Comparison of ENCODE assay signal across 1 cellular context in the genomic region with DNA sequence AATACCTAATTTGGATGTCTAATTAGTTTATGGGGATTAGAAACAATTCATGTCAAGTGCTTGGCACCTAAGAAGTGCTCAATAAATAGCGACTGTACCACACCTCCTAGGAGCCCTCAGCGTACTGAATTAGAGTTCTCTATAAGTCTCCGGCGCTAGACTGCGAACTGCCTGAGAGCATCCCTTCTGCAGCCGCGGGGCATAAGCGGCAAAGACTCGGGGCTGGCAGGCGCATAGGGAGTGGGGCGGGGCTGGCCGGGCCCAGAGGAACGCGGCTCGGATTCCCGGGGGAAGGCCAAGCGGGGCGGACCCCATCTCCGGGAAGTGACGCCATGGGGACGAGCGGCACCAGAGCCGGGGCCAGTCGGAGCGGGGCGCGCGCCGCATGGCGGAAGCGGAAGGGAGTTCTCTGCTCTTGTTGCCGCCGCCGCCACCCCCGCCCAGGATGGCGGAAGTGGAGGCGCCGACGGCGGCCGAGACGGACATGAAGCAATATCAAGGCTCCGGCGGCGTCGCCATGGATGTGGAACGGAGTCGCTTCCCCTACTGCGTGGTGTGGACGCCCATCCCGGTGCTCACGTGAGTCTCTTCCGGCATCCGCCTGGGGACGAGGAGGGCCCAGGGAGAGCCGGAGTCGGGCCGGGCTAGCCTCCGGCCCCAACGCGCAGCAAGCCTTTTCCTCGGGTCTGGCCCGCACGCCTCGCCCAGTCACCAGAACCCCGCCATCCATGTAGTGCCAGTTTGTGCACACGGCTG.
TF ChIP-seq lines count a peak whose summit lies in the region.

A gene with protein sequence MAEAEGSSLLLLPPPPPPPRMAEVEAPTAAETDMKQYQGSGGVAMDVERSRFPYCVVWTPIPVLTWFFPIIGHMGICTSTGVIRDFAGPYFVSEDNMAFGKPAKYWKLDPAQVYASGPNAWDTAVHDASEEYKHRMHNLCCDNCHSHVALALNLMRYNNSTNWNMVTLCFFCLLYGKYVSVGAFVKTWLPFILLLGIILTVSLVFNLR (plus strand): TSS at position 351 of the 756 bp plus-strand sequence. CDS start 35 bp downstream, at position 386.

TF ChIP-seq in HEK293, 187 proteins besides CTCF, POLR2A, EP300 and RAD21 (continued from another document and continues in another):
- TF ChIP-seq SALL2 (tag by site-specific recombination; IDR thresholded peaks at IDR 0.05; ENCODE audit: borderline replicate concordance) (peak; percentile 88; the same call in 1 of the 2 replicates), ZNF530 (tag by site-specific recombination; IDR thresholded peaks at IDR 0.05; ENCODE audit: low read depth) (no peak), ZNF677 (tag by site-specific recombination; IDR thresholded peaks at IDR 0.05) (no peak), ZNF426 (tag by site-specific recombination; IDR thresholded peaks at IDR 0.05) (no peak), ZNF211 (tag by site-specific recombination; IDR thresholded peaks at IDR 0.05; ENCODE audit: low read depth) (no peak), ZNF354C (tag by site-specific recombination; IDR thresholded peaks at IDR 0.05; ENCODE audit: borderline replicate concordance, low read depth) (no peak), ZNF704 (tag by site-specific recombination; IDR thresholded peaks at IDR 0.05) (no peak), ZIC2 (tag by site-specific recombination; IDR thresholded peaks at IDR 0.05) (peak; percentile 51), ZNF501 (tag by site-specific recombination; IDR thresholded peaks at IDR 0.05) (peak; percentile 99), SP7 (tag by site-specific recombination; IDR thresholded peaks at IDR 0.05) (peak; percentile 96), PRDM1 (tag by site-specific recombination; IDR thresholded peaks at IDR 0.05) (no peak), ZNF302 (tag by site-specific recombination; IDR thresholded peaks at IDR 0.05; ENCODE audit: low read depth) (no peak), ZNF571 (tag by site-specific recombination; IDR thresholded peaks at IDR 0.05) (no peak), ZBTB21 (tag by site-specific recombination; IDR thresholded peaks at IDR 0.05) (peak; percentile 93), ZNF221 (tag by site-specific recombination; IDR thresholded peaks at IDR 0.05; ENCODE audit: borderline replicate concordance) (no peak), ZNF202 (tag by site-specific recombination; IDR thresholded peaks at IDR 0.05; ENCODE audit: borderline replicate concordance) (no peak), ZNF274 (IDR thresholded peaks at IDR 0.05; ENCODE audit: low read length) (no peak), ZNF274 (tag by site-specific recombination; IDR thresholded peaks at IDR 0.05; ENCODE audit: borderline replicate concordance) (no peak), ZBTB20 (tag by site-specific recombination; IDR thresholded peaks at IDR 0.05) (peak; percentile 66; the same call in 1 of the 2 replicates), ZNF2 (tag by site-specific recombination; IDR thresholded peaks at IDR 0.05) (peak; percentile 96), GLIS2 (tag by site-specific recombination; IDR thresholded peaks at IDR 0.05) (no peak), ZNF121 (tag by site-specific recombination; IDR thresholded peaks at IDR 0.05) (0 out of 2 replicates have a peak, but pooled peaks have one; percentile 6), ZNF513 (tag by site-specific recombination; IDR thresholded peaks at IDR 0.05) (0 out of 2 replicates have a peak, but pooled peaks have one; percentile 15), ZNF148 (tag by site-specific recombination; IDR thresholded peaks at IDR 0.05; ENCODE audit: borderline replicate concordance) (peak; percentile 94; the same call in 1 of the 2 replicates), KLF17 (tag by site-specific recombination; IDR thresholded peaks at IDR 0.05) (peak; percentile 99), SP2 (tag by site-specific recombination; IDR thresholded peaks at IDR 0.05) (peak; percentile 99), ZFHX2 (tag by site-specific recombination; conservative IDR thresholded peaks at IDR 0.05) (peak; percentile 89), ZNF19 (tag by site-specific recombination; IDR thresholded peaks at IDR 0.05; ENCODE audit: low read depth) (no peak), GFI1B (tag by site-specific recombination; IDR thresholded peaks at IDR 0.05) (0 out of 2 replicates have a peak, but pooled peaks have one; percentile 7), KLF10 (tag by site-specific recombination; IDR thresholded peaks at IDR 0.05) (peak; percentile 90), ZNF600 (tag by site-specific recombination; IDR thresholded peaks at IDR 0.05) (peak; percentile 83), ZNF777 (tag by site-specific recombination; IDR thresholded peaks at IDR 0.05; ENCODE audit: borderline replicate concordance) (no peak), ZNF10 (tag by site-specific recombination; IDR thresholded peaks at IDR 0.05) (0 out of 2 replicates have a peak, but pooled peaks have one; percentile 44), RBAK (tag by site-specific recombination; IDR thresholded peaks at IDR 0.05) (no peak), GLI2 (tag by site-specific recombination; IDR thresholded peaks at IDR 0.05; ENCODE audit: borderline replicate concordance, low read depth) (no peak; the same call in 1 of the 2 replicates), ZNF140 (tag by site-specific recombination; IDR thresholded peaks at IDR 0.05) (no peak), REST (tag by site-specific recombination; IDR thresholded peaks at IDR 0.05) (0 out of 2 replicates have a peak, but pooled peaks have one; percentile 30), HOXD13 (CRISPR knock-in tag; IDR thresholded peaks at IDR 0.05; ENCODE audit: borderline replicate concordance) (no peak), ZNF621 (tag by site-specific recombination; IDR thresholded peaks at IDR 0.05) (no peak)
- TF ChIP-seq, protein P1, sequence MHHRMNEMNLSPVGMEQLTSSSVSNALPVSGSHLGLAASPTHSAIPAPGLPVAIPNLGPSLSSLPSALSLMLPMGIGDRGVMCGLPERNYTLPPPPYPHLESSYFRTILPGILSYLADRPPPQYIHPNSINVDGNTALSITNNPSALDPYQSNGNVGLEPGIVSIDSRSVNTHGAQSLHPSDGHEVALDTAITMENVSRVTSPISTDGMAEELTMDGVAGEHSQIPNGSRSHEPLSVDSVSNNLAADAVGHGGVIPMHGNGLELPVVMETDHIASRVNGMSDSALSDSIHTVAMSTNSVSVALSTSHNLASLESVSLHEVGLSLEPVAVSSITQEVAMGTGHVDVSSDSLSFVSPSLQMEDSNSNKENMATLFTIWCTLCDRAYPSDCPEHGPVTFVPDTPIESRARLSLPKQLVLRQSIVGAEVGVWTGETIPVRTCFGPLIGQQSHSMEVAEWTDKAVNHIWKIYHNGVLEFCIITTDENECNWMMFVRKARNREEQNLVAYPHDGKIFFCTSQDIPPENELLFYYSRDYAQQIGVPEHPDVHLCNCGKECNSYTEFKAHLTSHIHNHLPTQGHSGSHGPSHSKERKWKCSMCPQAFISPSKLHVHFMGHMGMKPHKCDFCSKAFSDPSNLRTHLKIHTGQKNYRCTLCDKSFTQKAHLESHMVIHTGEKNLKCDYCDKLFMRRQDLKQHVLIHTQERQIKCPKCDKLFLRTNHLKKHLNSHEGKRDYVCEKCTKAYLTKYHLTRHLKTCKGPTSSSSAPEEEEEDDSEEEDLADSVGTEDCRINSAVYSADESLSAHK (tag by site-specific recombination; IDR thresholded peaks at IDR 0.05): peak; percentile 74; the same call in 1 of the 2 replicates
- TF ChIP-seq, protein P2, sequence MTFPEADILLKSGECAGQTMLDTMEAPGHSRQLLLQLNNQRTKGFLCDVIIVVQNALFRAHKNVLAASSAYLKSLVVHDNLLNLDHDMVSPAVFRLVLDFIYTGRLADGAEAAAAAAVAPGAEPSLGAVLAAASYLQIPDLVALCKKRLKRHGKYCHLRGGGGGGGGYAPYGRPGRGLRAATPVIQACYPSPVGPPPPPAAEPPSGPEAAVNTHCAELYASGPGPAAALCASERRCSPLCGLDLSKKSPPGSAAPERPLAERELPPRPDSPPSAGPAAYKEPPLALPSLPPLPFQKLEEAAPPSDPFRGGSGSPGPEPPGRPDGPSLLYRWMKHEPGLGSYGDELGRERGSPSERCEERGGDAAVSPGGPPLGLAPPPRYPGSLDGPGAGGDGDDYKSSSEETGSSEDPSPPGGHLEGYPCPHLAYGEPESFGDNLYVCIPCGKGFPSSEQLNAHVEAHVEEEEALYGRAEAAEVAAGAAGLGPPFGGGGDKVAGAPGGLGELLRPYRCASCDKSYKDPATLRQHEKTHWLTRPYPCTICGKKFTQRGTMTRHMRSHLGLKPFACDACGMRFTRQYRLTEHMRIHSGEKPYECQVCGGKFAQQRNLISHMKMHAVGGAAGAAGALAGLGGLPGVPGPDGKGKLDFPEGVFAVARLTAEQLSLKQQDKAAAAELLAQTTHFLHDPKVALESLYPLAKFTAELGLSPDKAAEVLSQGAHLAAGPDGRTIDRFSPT (tag by site-specific recombination; IDR thresholded peaks at IDR 0.05): 0 out of 2 replicates have a peak, but pooled peaks have one; percentile 82
- TF ChIP-seq, protein P3, sequence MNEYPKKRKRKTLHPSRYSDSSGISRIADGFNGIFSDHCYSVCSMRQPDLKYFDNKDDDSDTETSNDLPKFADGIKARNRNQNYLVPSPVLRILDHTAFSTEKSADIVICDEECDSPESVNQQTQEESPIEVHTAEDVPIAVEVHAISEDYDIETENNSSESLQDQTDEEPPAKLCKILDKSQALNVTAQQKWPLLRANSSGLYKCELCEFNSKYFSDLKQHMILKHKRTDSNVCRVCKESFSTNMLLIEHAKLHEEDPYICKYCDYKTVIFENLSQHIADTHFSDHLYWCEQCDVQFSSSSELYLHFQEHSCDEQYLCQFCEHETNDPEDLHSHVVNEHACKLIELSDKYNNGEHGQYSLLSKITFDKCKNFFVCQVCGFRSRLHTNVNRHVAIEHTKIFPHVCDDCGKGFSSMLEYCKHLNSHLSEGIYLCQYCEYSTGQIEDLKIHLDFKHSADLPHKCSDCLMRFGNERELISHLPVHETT (tag by site-specific recombination; IDR thresholded peaks at IDR 0.05): peak; percentile 99
